9 cellular contexts compared by ENCODE assay signal in genomic region chr21:44926364-44927101, GRCh38. TPM values are rescaled to one million over a fixed set of nuclear protein-coding genes. Genes with fewer than 3 reads are reported as not detected.
A peak's percentile ranks its signal among the peaks of the same experiment; 100 is the strongest.
DNase-seq lines count a peak whose midpoint lies in the region; ATAC-seq, FAIRE-seq and TF ChIP-seq lines count a peak whose summit lies in the region.
"Had no signal": no experiment of that assay in that cellular context is flagged by ENCODE, and none has a peak within 500 bp of the region (broad histone marks: within the 10 kb centered on the region; RNA-seq: fewer than 3 reads in every experiment).

No MANE protein-coding gene starts in this region.

- no peaks in the 10 kb centered on the region for H3K9me3 ChIP-seq in pancreas

- H3K27me3 ChIP-seq in pancreas: peaks cover 0 to 1% (median 0%) of the 10 kb centered on the region in 4 donors

- intact Hi-C loops in pancreas (cut with DNase I): no loop called here

- ATAC-seq in GM19035 (IDR thresholded peaks at IDR 0.05; ENCODE audit: unreplicated experiment): no peak
- no peak for ATAC-seq in pancreas

- no peaks in the 10 kb centered on the region for H3K36me3 ChIP-seq in pancreas

- H3K4me3 ChIP-seq in epithelial cell of esophagus (ENCODE audit: low read length): no peak overlapping the region
- H3K4me3 ChIP-seq in pancreas: no peak overlapping the region

- DNase-seq in SIG-M5 treated with dmso at 0.1 percent for 504 hours (lab: John Stamatoyannopoulos, UW; ENCODE audit: unreplicated experiment): peak; percentile 63
- no peak for DNase-seq in SIG-M5 (lab: John Stamatoyannopoulos, UW)
- peak; percentile 54 for DNase-seq in activated CD4-positive, CD25-positive, alpha-beta regulatory T cell treated with anti-CD3 and anti-CD28 coated beads, Interleukin-2, amount 50 U/mL, for 72 hours
- peak; percentile 76 for DNase-seq in epithelial cell of esophagus (ENCODE audit: low read depth)
- peak; percentile 30 for DNase-seq in stromal cell of bone marrow (ENCODE audit: low read depth)
- DNase-seq in pancreas: no peak
- DNase-seq in GM10248 (ENCODE audit: extremely low spot score): no peak
- DNase-seq: 8988T had no signal

- H3K27ac ChIP-seq in pancreas: no peak overlapping the region

- CTCF ChIA-PET in GM10248 (lab: Yijun Ruan, JAX): interaction anchor here (1.2 to 9.3 kb wide), 10 partner anchors 10 to 202 kb away, joined by 3 to 104 read pairs (median 6); partner anchors contain the start of genes SLX9 and UBE2G2

- POLR2A ChIA-PET in GM10248 (lab: Yijun Ruan, JAX): interaction anchor here (1.2 to 1.7 kb wide), 3 partner anchors 13 to 109 kb away, joined by 3 to 12 read pairs (median 4); partner anchors contain the start of genes SLX9 and SUMO3

- no peak for FAIRE-seq in pancreas (lab: Jason Lieb, UNC)

- TF ChIP-seq CTCF in epithelial cell of esophagus (IDR thresholded peaks at IDR 0.05; ENCODE audit: insufficient read depth, low read depth, low read length, missing control alignments) (no peak), pancreas (IDR thresholded peaks at IDR 0.05) (no peak), GM10248 (IDR thresholded peaks at IDR 0.05; ENCODE audit: control extremely low read depth, extremely low read depth, low read depth, missing control alignments) (no peak)

- H3K4me1 ChIP-seq in pancreas: no peaks in the 10 kb centered on the region

- WGBS in pancreas, 2 donors: 40 to 56% methylated on average over 23 of the region's 23 CpGs

RNA-seq across cellular contexts. Expression of gene ITGB2, which starts 5.8 kb away (rescaled TPM):
- 10 to 100 TPM in 3 of 6 donors, 1 to 10 TPM in 3; 1.1 to 88.0 (median 14.8) TPM for total RNA-seq in pancreas
- 10 to 100 TPM in 1 of 2 donors, 1 to 10 TPM in 1; 5.1 to 15.1 TPM for polyA plus RNA-seq in pancreas

RNA-seq across cellular contexts. Expression of gene SLX9, which starts 13.3 kb away (rescaled TPM):
- total RNA-seq in pancreas: 10 to 100 TPM; 12.3 to 21.7 (median 14.5) TPM
- 10 to 100 TPM; 10.5 to 12.4 TPM for polyA plus RNA-seq in pancreas

RNA-seq across cellular contexts. Expression of gene PTTG1IP, which starts 53.0 kb away (rescaled TPM):
- 100 to 1,000 TPM in 1 of 6 donors, 10 to 100 TPM in 5; 47.3 to 118 (median 60.6) TPM for total RNA-seq in pancreas
- 10 to 100 TPM; 44.9 to 71.0 TPM for polyA plus RNA-seq in pancreas

Comparison
In these comparisons a context has a peak if more than half of its experiments do, and no peak if none do; other contexts are left out.
1. DNase-seq: peak in SIG-M5 treated with dmso at 0.1 percent for 504 hours (single experiment), activated CD4-positive, CD25-positive, alpha-beta regulatory T cell treated with anti-CD3 and anti-CD28 coated beads, Interleukin-2, amount 50 U/mL, for 72 hours (single experiment), epithelial cell of esophagus (single experiment) and stromal cell of bone marrow (single experiment); none in SIG-M5 (single experiment), pancreas (0 of 6) and GM10248 (single experiment).